ENCODE assay signal across 26 cellular contexts in the genomic region with DNA sequence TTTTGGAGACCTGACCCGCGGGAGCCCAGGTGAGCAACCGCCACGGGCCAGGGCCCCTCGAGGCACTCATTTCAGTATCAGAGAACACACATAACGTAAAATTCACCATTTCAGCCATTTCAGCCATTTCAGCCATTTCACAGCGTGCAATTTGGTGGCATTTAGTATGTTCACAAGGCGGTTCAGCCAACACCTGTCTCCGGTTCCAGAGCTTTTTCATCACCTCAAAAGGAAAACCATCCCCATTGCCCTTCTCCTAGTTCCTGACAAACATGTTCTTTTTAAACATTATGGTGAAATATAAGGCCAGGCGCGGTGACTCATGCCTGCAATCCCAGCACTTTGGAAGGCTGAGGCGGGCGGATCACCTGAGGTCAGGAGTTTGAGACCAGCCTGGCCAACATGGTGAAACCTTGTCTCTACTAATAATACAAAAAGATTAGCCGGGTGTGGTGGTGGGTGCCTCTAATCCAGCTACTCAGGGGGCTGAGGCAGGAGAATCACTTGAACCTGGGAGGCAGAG.
"Had no signal": no experiment of that assay in that cellular context is flagged by ENCODE, and none has a peak within 500 bp of the region (broad histone marks: within the 10 kb centered on the region; RNA-seq: fewer than 3 reads in every experiment).

No MANE protein-coding gene starts in this region.

- H3K4me3 ChIP-seq: body of pancreas, cardiac muscle cell, mucosa of descending colon, prostate gland, thyroid gland had no signal

- H3K36me3 ChIP-seq: cardiac muscle cell, prostate gland, thyroid gland had no signal

- H3K27ac ChIP-seq: cardiac muscle cell, foreskin keratinocyte, prostate gland had no signal

- H3K4me1 ChIP-seq: foreskin keratinocyte, prostate gland had no signal

- H3K9me3 ChIP-seq: body of pancreas, mucosa of descending colon, prostate gland, thyroid gland had no signal

- ATAC-seq: activated CD4-positive, alpha-beta T cell treated with anti-CD3 and anti-CD28 coated beads for 36 hours; activated T-helper 17 cell treated with anti-CD3 and anti-CD28 coated beads, Interleukin-2, amount 50 U/mL, for 72 hours; foreskin keratinocyte; mucosa of descending colon; stimulated activated naive CD8-positive, alpha-beta T cell treated with anti-CD3 and anti-CD28 coated beads, Interleukin-15, Interleukin-2, amounts not matched to agents 100 U/mL and 50 U/mL, for 24 hours; T-helper 17 cell had no signal

- DNase-seq: activated B cell treated with CpG ODN at 0.5 μM for 24 hours; activated CD4-positive, alpha-beta T cell treated with anti-CD3 and anti-CD28 coated beads for 36 hours; activated CD4-positive, alpha-beta T cell treated with anti-CD3 and anti-CD28 coated beads, Interleukin-2, amount 50 U/mL, for 4 hours; activated CD8-positive, alpha-beta memory T cell treated with anti-CD3 and anti-CD28 coated beads for 24 hours; activated CD8-positive, alpha-beta memory T cell treated with anti-CD3 and anti-CD28 coated beads, Interleukin-2, amount 50 U/mL, for 4 hours; activated naive CD4-positive, alpha-beta T cell treated with Interleukin-2 at 50 U/mL for 16 hours; activated T-cell treated with anti-CD3 and anti-CD28 coated beads, Interleukin-2, amount 50 U/mL, for 24 hours; anterior cingulate cortex; dermis blood vessel endothelial cell; effector CD8-positive, alpha-beta T cell; foreskin keratinocyte; hippocampal formation; kidney glomerular epithelial cell; mesenchymal stem cell; stimulated activated CD4-positive, alpha-beta T cell treated with anti-CD3 and anti-CD28 coated beads, Interleukin-12 subunit alpha, Interleukin-12 subunit beta, amount 100 ng/mL, for 4 hours; stimulated activated CD4-positive, alpha-beta T cell treated with anti-CD3 and anti-CD28 coated beads, Interleukin-4, amount 100 ng/mL, for 4 hours; stimulated activated naive CD8-positive, alpha-beta T cell treated with anti-CD3 and anti-CD28 coated beads, Interleukin-15, Interleukin-2, amounts not matched to agents 100 U/mL and 50 U/mL, for 24 hours; substantia nigra; SW 1271; thyroid gland had no signal

- H3K27me3 ChIP-seq: body of pancreas, cardiac muscle cell, foreskin keratinocyte, thyroid gland had no signal
